Comparison of ENCODE assay signal across 8 cellular contexts in genomic region chr1:234866007-234866866, GRCh38.
DNase-seq lines count a peak whose midpoint lies in the region; ATAC-seq and TF ChIP-seq lines count a peak whose summit lies in the region.

No MANE protein-coding gene starts in this region.

- H3K4me3 ChIP-seq in SJSA1 = no peak overlapping the region

- TF ChIP-seq CTCF in HFFc6 (IDR thresholded peaks at IDR 0.05) (no peak), foreskin keratinocyte (conservative IDR thresholded peaks at IDR 0.05) (no peak)

- H3K9me3 ChIP-seq in SJSA1 (replicated peaks) = no peaks in the 10 kb centered on the region

- ATAC-seq in foreskin keratinocyte = peak; percentile 49

- H3K4me1 ChIP-seq in SJSA1 (replicated peaks) (peaks cover 65% of the 10 kb centered on the region), foreskin keratinocyte (peaks cover 22% of the 10 kb centered on the region)

- H3K36me3 Mint-ChIP-seq in HFFc6 (ENCODE audit: low read depth) = no peaks in the 10 kb centered on the region

- H3K27ac ChIP-seq in SJSA1 (peak overlapping the region; percentile 32), foreskin keratinocyte (no peak overlapping the region)

- H3K9me3 Mint-ChIP-seq in HFFc6 = no peaks in the 10 kb centered on the region

- H3K27ac Mint-ChIP-seq in HFFc6 = peak overlapping the region; percentile 82

- H3K27me3 Mint-ChIP-seq in HFFc6 (ENCODE audit: insufficient read depth) = peaks cover 4% of the 10 kb centered on the region; the same call in 1 of the 2 replicates

- H3K4me3 Mint-ChIP-seq in HFFc6 = peak overlapping the region; percentile 73

- H3K27me3 ChIP-seq in SJSA1 (replicated peaks) (no peaks in the 10 kb centered on the region), foreskin keratinocyte (no peaks in the 10 kb centered on the region)

- peaks cover 59% of the 10 kb centered on the region for H3K4me1 Mint-ChIP-seq in HFFc6 (ENCODE audit: low read depth)

- no peaks in the 10 kb centered on the region for H3K36me3 ChIP-seq in SJSA1

- DNase-seq in HFFc6 = peak; percentile 84
- DNase-seq in SJSA1 (ENCODE audit: low read depth in 1 of 2, low spot score in 2 of 2) = peak; percentile 77 to 86
- DNase-seq in foreskin keratinocyte = peak in 1 of 2 donors; percentile 68
- DNase-seq in stimulated activated CD8-positive, alpha-beta memory T cell treated with anti-CD3 and anti-CD28 coated beads, Interleukin-4, amount 100 ng/mL, for 48 hours = peak; percentile 48
- DNase-seq in retina = no peak
- no peak for DNase-seq in activated CD8-positive, alpha-beta memory T cell treated with anti-CD3 and anti-CD28 coated beads, Interleukin-2, amount 50 U/mL, for 48 hours
- DNase-seq in DMS 273 (lab: John Stamatoyannopoulos, UW; ENCODE audit: unreplicated experiment) = no peak
- no peak for DNase-seq in hippocampal formation (lab: John Stamatoyannopoulos, UW)

Comparison
In these comparisons a context has a peak if more than half of its experiments do, and no peak if none do; other contexts are left out.
1. DNase-seq: peak in HFFc6 (single experiment), SJSA1 (2 of 2) and stimulated activated CD8-positive, alpha-beta memory T cell treated with anti-CD3 and anti-CD28 coated beads, Interleukin-4, amount 100 ng/mL, for 48 hours (single experiment); none in retina (single experiment), activated CD8-positive, alpha-beta memory T cell treated with anti-CD3 and anti-CD28 coated beads, Interleukin-2, amount 50 U/mL, for 48 hours (single experiment), DMS 273 (single experiment) and hippocampal formation (0 of 2).